Comparison of ENCODE assay signal across 9 cellular contexts in the genomic region with DNA sequence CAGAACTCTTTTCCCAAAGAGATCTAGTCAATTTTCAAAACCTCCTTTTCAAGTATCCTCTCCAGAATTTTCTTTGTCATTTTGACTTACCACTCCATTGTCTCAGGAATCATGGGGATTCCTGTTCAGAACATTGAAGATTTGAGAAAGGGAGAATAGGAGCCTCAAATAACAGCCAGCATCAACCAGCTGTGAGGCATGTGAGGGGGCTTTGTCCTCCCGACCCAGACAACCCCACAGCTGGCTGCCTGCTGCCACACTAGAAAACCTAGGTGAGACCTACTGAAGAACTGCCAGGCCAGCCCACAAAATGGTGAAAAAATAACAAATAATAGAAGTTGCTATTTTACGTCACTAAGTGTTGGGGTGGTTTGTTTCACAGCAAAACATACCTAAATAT.
"Had no signal": no experiment of that assay in that cellular context is flagged by ENCODE, and none has a peak within 500 bp of the region (broad histone marks: within the 10 kb centered on the region; RNA-seq: fewer than 3 reads in every experiment).

No MANE protein-coding gene starts in this region.

- H3K36me3 ChIP-seq: HAP-1 had no signal

- FAIRE-seq: H54 had no signal

- H3K27ac Mint-ChIP-seq: H9, HFFc6 had no signal

- H2AFZ ChIP-seq: GM23248 had no signal

- H3K9me3 ChIP-seq: HAP-1 had no signal

- H3K27ac ChIP-seq: GM23248 had no signal

- ATAC-seq: HCT116 had no signal

- H3K9ac ChIP-seq: GM23248 had no signal

- H3K4me3 Mint-ChIP-seq: H9, HFFc6 had no signal

- H3K4me3 ChIP-seq: GM23248, HAP-1 had no signal

- DNase-seq: GM23248, GOT3, H7, H9, HCEC 1CT, HFFc6 had no signal

- H3K9me3 Mint-ChIP-seq: H9 had no signal
